In genomic region chr14:24279301-24280186, GRCh38 we compare ENCODE assay signal across 8 cellular contexts. TPM values are rescaled to one million over a fixed set of nuclear protein-coding genes. Genes with fewer than 3 reads are reported as not detected.
DNase-seq lines count a peak whose midpoint lies in the region; TF ChIP-seq lines count a peak whose summit lies in the region.

No MANE protein-coding gene starts in this region.

- no peaks in the 10 kb centered on the region for H4K20me1 ChIP-seq in OCI-LY1 (ENCODE audit: insufficient read depth, low read length)

- 64% methylated on average over 11 of the region's 11 CpGs for WGBS in suprapubic skin

- H3K4me1 ChIP-seq in OCI-LY1 (ENCODE audit: insufficient read depth, low read length, severe bottlenecking) (peaks cover 23% of the 10 kb centered on the region), suprapubic skin (peaks cover 51% of the 10 kb centered on the region)

- DNase-seq in GM10248 (ENCODE audit: extremely low spot score) (peak; percentile 50), H4 (ENCODE audit: low spot score) (peak; percentile 34), myocyte (ENCODE audit: low read depth) (peak; percentile 47), NCI-H146 treated with DMSO at 0.1 percent for 48 hours (lab: John Stamatoyannopoulos, UW; ENCODE audit: unreplicated experiment) (no peak), suprapubic skin (ENCODE audit: low spot score in 2 of 2) (no peak)
- peak; percentile 57 for DNase-seq in activated naive CD8-positive, alpha-beta T cell treated with anti-CD3 and anti-CD28 coated beads for 36 hours
- DNase-seq in activated CD4-positive, CD25-positive, alpha-beta regulatory T cell (lab: John Stamatoyannopoulos, UW): no peak

- H3K36me3 ChIP-seq in OCI-LY1 (ENCODE audit: insufficient read depth, low read length) (no peaks in the 10 kb centered on the region), suprapubic skin (no peaks in the 10 kb centered on the region)

- H3K36me3 Mint-ChIP-seq in activated naive CD8-positive, alpha-beta T cell treated with anti-CD3 and anti-CD28 coated beads for 36 hours: peaks cover 12% of the 10 kb centered on the region

- H3K27me3 Mint-ChIP-seq in activated naive CD8-positive, alpha-beta T cell treated with anti-CD3 and anti-CD28 coated beads for 36 hours: no peaks in the 10 kb centered on the region

- H3K4me1 Mint-ChIP-seq in activated naive CD8-positive, alpha-beta T cell treated with anti-CD3 and anti-CD28 coated beads for 36 hours: peaks cover 39% of the 10 kb centered on the region

- TF ChIP-seq POLR2A in suprapubic skin (IDR thresholded peaks at IDR 0.05): no peak

- no peaks in the 10 kb centered on the region for H3K9me3 ChIP-seq in OCI-LY1 (ENCODE audit: low read length)
- no peaks in the 10 kb centered on the region for H3K9me3 ChIP-seq in suprapubic skin

- no peaks in the 10 kb centered on the region for H3K27me3 ChIP-seq in OCI-LY1 (ENCODE audit: insufficient read depth, low read length)
- H3K27me3 ChIP-seq in suprapubic skin: no peaks in the 10 kb centered on the region

- H3F3A ChIP-seq in OCI-LY1 (ENCODE audit: insufficient read depth, low read length): no peaks in the 10 kb centered on the region

- no peak overlapping the region for H3K4me3 Mint-ChIP-seq in activated naive CD8-positive, alpha-beta T cell treated with anti-CD3 and anti-CD28 coated beads for 36 hours

- peak overlapping the region; percentile 66 for H3K27ac Mint-ChIP-seq in activated naive CD8-positive, alpha-beta T cell treated with anti-CD3 and anti-CD28 coated beads for 36 hours

- H2AFZ ChIP-seq in OCI-LY1 (ENCODE audit: low read length): no peak overlapping the region

- peaks cover 7% of the 10 kb centered on the region for H3K9me3 Mint-ChIP-seq in activated naive CD8-positive, alpha-beta T cell treated with anti-CD3 and anti-CD28 coated beads for 36 hours

- TF ChIP-seq CTCF in GM10248 (IDR thresholded peaks at IDR 0.05; ENCODE audit: control extremely low read depth, extremely low read depth, low read depth, missing control alignments) (peak; percentile 11), OCI-LY1 (IDR thresholded peaks at IDR 0.05; ENCODE audit: low read length) (peak; percentile 67), suprapubic skin (IDR thresholded peaks at IDR 0.05) (peak in 1 of 2 donors; percentile 30)

- no peaks in the 10 kb centered on the region for H3K9me2 ChIP-seq in OCI-LY1 (ENCODE audit: low read depth, low read length)

- no peak overlapping the region for H3K4me3 ChIP-seq in OCI-LY1 (ENCODE audit: low read depth, low read length, poor library complexity, severe bottlenecking)
- no peak overlapping the region for H3K4me3 ChIP-seq in suprapubic skin

- TF ChIP-seq EP300 in suprapubic skin (IDR thresholded peaks at IDR 0.05): no peak

- H3K9ac ChIP-seq in OCI-LY1 (ENCODE audit: low read length): no peak overlapping the region

- H3K27ac ChIP-seq in OCI-LY1 (ENCODE audit: low read depth, low read length, poor library complexity, severe bottlenecking) (no peak overlapping the region), suprapubic skin (no peak overlapping the region)

- POLR2A ChIA-PET in GM10248 (lab: Yijun Ruan, JAX): no interaction called here

- no peaks in the 10 kb centered on the region for H3K79me2 ChIP-seq in OCI-LY1 (ENCODE audit: insufficient read depth, low read length)

- no peak overlapping the region for H3K4me2 ChIP-seq in OCI-LY1 (ENCODE audit: low read length)

- CTCF ChIA-PET in GM10248 (lab: Yijun Ruan, JAX): interaction anchor here (0.7 to 13.3 kb wide), 12 partner anchors 10 to 63 kb away, joined by 3 to 121 read pairs (median 12); partner anchors contain the start of genes CIDEB, DHRS1, MDP1 and NOP9

RNA-seq across cellular contexts. Expression of gene RABGGTA, which starts 8.1 kb away (rescaled TPM):
- 15.1 and 18.9 TPM in 2 replicates for total RNA-seq in H4 (2014; rRNA removed; shearing (Covaris generic))
- 10 to 100 TPM; 34.5 to 36.1 TPM for total RNA-seq in activated naive CD8-positive, alpha-beta T cell treated with anti-CD3 and anti-CD28 coated beads for 36 hours
- 26.3 TPM in 2 replicates for total RNA-seq in myocyte
- 34.6 TPM for polyA plus RNA-seq in myocyte (2012)
- total RNA-seq in suprapubic skin: 10 to 100 TPM; 50.4 to 65.9 (median 53.1) TPM

RNA-seq across cellular contexts. Expression of gene TGM1, which starts 16.6 kb away (rescaled TPM):
- 0.12 and 0.74 TPM in 2 replicates for total RNA-seq in H4 (2014; rRNA removed; shearing (Covaris generic))
- total RNA-seq in activated naive CD8-positive, alpha-beta T cell treated with anti-CD3 and anti-CD28 coated beads for 36 hours: 1 to 10 TPM; 2.6 to 3.3 TPM
- 0.08 and 0.99 TPM in 2 replicates for total RNA-seq in myocyte
- 13.2 TPM for polyA plus RNA-seq in myocyte (2012)
- total RNA-seq in suprapubic skin: 100 to 1,000 TPM; 127 to 144 (median 130) TPM

RNA-seq across cellular contexts. Expression of gene DHRS1, which starts 20.0 kb away (rescaled TPM):
- total RNA-seq in H4 (2014; rRNA removed; shearing (Covaris generic)): 5.8 and 6.0 TPM in 2 replicates
- total RNA-seq in activated naive CD8-positive, alpha-beta T cell treated with anti-CD3 and anti-CD28 coated beads for 36 hours: 1 to 10 TPM; 7.4 to 8.6 TPM
- total RNA-seq in myocyte (17.5 and 25.1 TPM in 2 replicates), suprapubic skin (100 to 1,000 TPM in 1 of 4 donors, 10 to 100 TPM in 3; 49.0 to 101 (median 82.1) TPM)
- 40.3 TPM for polyA plus RNA-seq in myocyte (2012)

RNA-seq across cellular contexts. Expression of gene NOP9, which starts 20.1 kb away (rescaled TPM):
- total RNA-seq in H4 (2014; rRNA removed; shearing (Covaris generic)): 5.7 and 6.3 TPM in 2 replicates
- total RNA-seq in activated naive CD8-positive, alpha-beta T cell treated with anti-CD3 and anti-CD28 coated beads for 36 hours: 10 to 100 TPM; 40.9 to 45.0 TPM
- 27.9 and 28.9 TPM in 2 replicates for total RNA-seq in myocyte
- 23.3 TPM for polyA plus RNA-seq in myocyte (2012)
- 10 to 100 TPM; 19.8 to 31.2 (median 21.2) TPM for total RNA-seq in suprapubic skin

RNA-seq across cellular contexts. Expression of gene CIDEB, which starts 28.2 kb away (rescaled TPM):
- total RNA-seq in H4 (2014; rRNA removed; shearing (Covaris generic)): not detected in 2 replicates
- 1 to 10 TPM; 6.0 to 6.7 TPM for total RNA-seq in activated naive CD8-positive, alpha-beta T cell treated with anti-CD3 and anti-CD28 coated beads for 36 hours
- total RNA-seq in myocyte: not detected in 2 replicates
- not detected for polyA plus RNA-seq in myocyte (2012)
- total RNA-seq in suprapubic skin: 10 to 100 TPM; 23.4 to 32.7 (median 31.7) TPM

Comparison
In these comparisons a context has a peak if more than half of its experiments do, and no peak if none do; other contexts are left out.
1. DNase-seq: peak in GM10248 (single experiment), H4 (single experiment), activated naive CD8-positive, alpha-beta T cell treated with anti-CD3 and anti-CD28 coated beads for 36 hours (single experiment) and myocyte (single experiment); none in NCI-H146 treated with DMSO at 0.1 percent for 48 hours (single experiment), suprapubic skin (0 of 2) and activated CD4-positive, CD25-positive, alpha-beta regulatory T cell (0 of 4).
2. RNA of gene TGM1, which starts 16.6 kb away (total RNA-seq): 127 to 144 TPM in suprapubic skin; 2.6 to 3.3 TPM in activated naive CD8-positive, alpha-beta T cell treated with anti-CD3 and anti-CD28 coated beads for 36 hours, 0.12 to 0.74 TPM in H4 and 0.08 to 0.99 TPM in myocyte; every median in the first group is over 10 times any median in the second.